23 cellular contexts compared by ENCODE assay signal in genomic region chr3:183933160-183933559, GRCh38.
"Had no signal": no experiment of that assay in that cellular context is flagged by ENCODE, and none has a peak within 500 bp of the region (broad histone marks: within the 10 kb centered on the region; RNA-seq: fewer than 3 reads in every experiment).

No MANE protein-coding gene starts in this region.

- H3K9me3 ChIP-seq: Peyer's patch had no signal

- DNase-seq: activated CD4-positive, alpha-beta memory T cell treated with anti-CD3 and anti-CD28 coated beads, Interleukin-2, amount 10 ng/mL, durations not matched to agents 7 days and 5 days; activated CD4-positive, alpha-beta T cell treated with anti-CD3 and anti-CD28 coated beads for 36 hours; activated CD4-positive, alpha-beta T cell treated with anti-CD3 and anti-CD28 coated beads, Interleukin-2, amount 50 U/mL, for 1 hour; activated gamma-delta T cell treated with Interleukin-2 at 50 U/mL for 16 hours; activated naive CD4-positive, alpha-beta T cell treated with anti-CD3 and anti-CD28 coated beads, Interleukin-2, amount 10 ng/mL, durations not matched to agents 7 days and 5 days; activated naive CD8-positive, alpha-beta T cell treated with anti-CD3 and anti-CD28 coated beads for 36 hours; activated T-cell treated with anti-CD3 and anti-CD28 coated beads for 4 hours; activated T-cell treated with anti-CD3 and anti-CD28 coated beads, Interleukin-2, amount 50 U/mL, for 72 hours; brain microvascular endothelial cell; IMR-90; KG1; NCI-H1048; NCI-H146; NCI-H187 treated with DMSO at 0.1 percent for 48 hours; NCI-H510A treated with DMSO at 0.1 percent for 48 hours; NCI-H69; Peyer's patch; SIG-M5; T-helper 2 cell; T1000 had no signal

- H3K4me3 Mint-ChIP-seq: activated CD4-positive, alpha-beta memory T cell treated with anti-CD3 and anti-CD28 coated beads, Interleukin-2, amount 10 ng/mL, durations not matched to agents 7 days and 5 days; activated CD4-positive, alpha-beta T cell treated with anti-CD3 and anti-CD28 coated beads for 36 hours; activated naive CD4-positive, alpha-beta T cell treated with anti-CD3 and anti-CD28 coated beads, Interleukin-2, amount 10 ng/mL, durations not matched to agents 7 days and 5 days; activated naive CD8-positive, alpha-beta T cell treated with anti-CD3 and anti-CD28 coated beads for 36 hours; activated T-cell treated with anti-CD3 and anti-CD28 coated beads, Interleukin-2, amount 50 U/mL, for 72 hours had no signal

- H3K4me1 Mint-ChIP-seq: activated CD4-positive, alpha-beta memory T cell treated with anti-CD3 and anti-CD28 coated beads, Interleukin-2, amount 10 ng/mL, durations not matched to agents 7 days and 5 days; activated CD4-positive, alpha-beta T cell treated with anti-CD3 and anti-CD28 coated beads for 36 hours; activated naive CD4-positive, alpha-beta T cell treated with anti-CD3 and anti-CD28 coated beads, Interleukin-2, amount 10 ng/mL, durations not matched to agents 7 days and 5 days; activated naive CD8-positive, alpha-beta T cell treated with anti-CD3 and anti-CD28 coated beads for 36 hours had no signal

- H3K27ac ChIP-seq: brain microvascular endothelial cell, cardiac muscle cell, Peyer's patch, VCaP had no signal

- H3K27me3 Mint-ChIP-seq: activated CD4-positive, alpha-beta memory T cell treated with anti-CD3 and anti-CD28 coated beads, Interleukin-2, amount 10 ng/mL, durations not matched to agents 7 days and 5 days; activated CD4-positive, alpha-beta T cell treated with anti-CD3 and anti-CD28 coated beads for 36 hours; activated naive CD4-positive, alpha-beta T cell treated with anti-CD3 and anti-CD28 coated beads, Interleukin-2, amount 10 ng/mL, durations not matched to agents 7 days and 5 days; activated naive CD8-positive, alpha-beta T cell treated with anti-CD3 and anti-CD28 coated beads for 36 hours had no signal

- H3K27me3 ChIP-seq: brain microvascular endothelial cell, cardiac muscle cell, Peyer's patch had no signal

- H3K27ac Mint-ChIP-seq: activated CD4-positive, alpha-beta memory T cell treated with anti-CD3 and anti-CD28 coated beads, Interleukin-2, amount 10 ng/mL, durations not matched to agents 7 days and 5 days; activated CD4-positive, alpha-beta T cell treated with anti-CD3 and anti-CD28 coated beads for 36 hours; activated naive CD4-positive, alpha-beta T cell treated with anti-CD3 and anti-CD28 coated beads, Interleukin-2, amount 10 ng/mL, durations not matched to agents 7 days and 5 days; activated naive CD8-positive, alpha-beta T cell treated with anti-CD3 and anti-CD28 coated beads for 36 hours; activated T-cell treated with anti-CD3 and anti-CD28 coated beads, Interleukin-2, amount 50 U/mL, for 72 hours; activated T-helper 2 cell treated with anti-CD3 and anti-CD28 coated beads, Interferon-gamma antibody, Interleukin-2, Interleukin-4, amounts not matched to agents 10 μg/mL and 5 μg/mL and 100 μg/mL, durations not matched to agents 14 hours and 24 hours and 36 hours had no signal

- H3K9me3 Mint-ChIP-seq: activated CD4-positive, alpha-beta memory T cell treated with anti-CD3 and anti-CD28 coated beads, Interleukin-2, amount 10 ng/mL, durations not matched to agents 7 days and 5 days; activated naive CD4-positive, alpha-beta T cell treated with anti-CD3 and anti-CD28 coated beads, Interleukin-2, amount 10 ng/mL, durations not matched to agents 7 days and 5 days; activated naive CD8-positive, alpha-beta T cell treated with anti-CD3 and anti-CD28 coated beads for 36 hours; activated T-cell treated with anti-CD3 and anti-CD28 coated beads, Interleukin-2, amount 50 U/mL, for 72 hours; activated T-helper 2 cell treated with anti-CD3 and anti-CD28 coated beads, Interferon-gamma antibody, Interleukin-2, Interleukin-4, amounts not matched to agents 10 μg/mL and 5 μg/mL and 100 μg/mL, durations not matched to agents 14 hours and 24 hours and 36 hours had no signal

- ATAC-seq: activated CD4-positive, alpha-beta T cell treated with anti-CD3 and anti-CD28 coated beads for 36 hours; activated T-cell treated with anti-CD3 and anti-CD28 coated beads, Interleukin-2, amount 50 U/mL, for 72 hours had no signal

- H3K4me3 ChIP-seq: cardiac muscle cell, Peyer's patch had no signal
